8 cellular contexts compared by ENCODE assay signal in genomic region chr1:170531758-170532657, GRCh38. TPM values are rescaled to one million over a fixed set of nuclear protein-coding genes. Genes with fewer than 3 reads are reported as not detected.
DNase-seq lines count a peak whose midpoint lies in the region; ATAC-seq and TF ChIP-seq lines count a peak whose summit lies in the region.

Gene GORAB, plus strand, starts transcription at chr1:170532166. Its CDS starts 58 bp downstream, at chr1:170532224.

- peak within 1 kb of the TSS; percentile 99 for H3K27ac ChIP-seq in AG04450 (ENCODE audit: low read depth, low read length)

- CTCF ChIA-PET in AG04450 (lab: Charles Lee) = interaction anchor here (0.8 to 1.9 kb wide), 2 partner anchors 233 to 398 kb away, joined by 4 to 6 read pairs; no protein-coding TSS in a partner anchor

- ATAC-seq in GM18873 (IDR thresholded peaks at IDR 0.05; ENCODE audit: low FRiP score, unreplicated experiment) (peak; percentile 96), HG03135 (IDR thresholded peaks at IDR 0.05; ENCODE audit: unreplicated experiment) (peak; percentile 99)

- H3K27me3 ChIP-seq in AG04450 (ENCODE audit: control insufficient read depth, insufficient read depth, low read length) = no peaks in the 10 kb centered on the region

- no peaks in the 10 kb centered on the region for H3K9me3 ChIP-seq in AG04450 (ENCODE audit: control insufficient read depth, insufficient read depth, low read length)

- TF ChIP-seq CTCF in AG04450 (IDR thresholded peaks at IDR 0.05; ENCODE audit: low read depth, low read length) = no peak
- no peak for TF ChIP-seq CTCF in WI38 (IDR thresholded peaks at IDR 0.05; ENCODE audit: low read depth, low read length)

- DNase-seq in AG04450 (ENCODE audit: low read depth, low spot score) (peak; percentile 87), NCI-H2196 treated with DMSO at 0.1 percent for 48 hours (lab: John Stamatoyannopoulos, UW; ENCODE audit: unreplicated experiment) (peak; percentile 69), iris pigment epithelial cell (ENCODE audit: low read depth) (peak; percentile 95)
- peak; percentile 84 for DNase-seq in central memory CD4-positive, alpha-beta T cell
- DNase-seq in stimulated activated CD4-positive, alpha-beta T cell treated with anti-CD3 and anti-CD28 coated beads, Interleukin-12 subunit alpha, Interleukin-12 subunit beta, amount 100 ng/mL, for 24 hours (ENCODE audit: low read depth in 2 of 2) = peak; percentile 78

- POLR2A ChIA-PET in AG04450 (lab: Yijun Ruan, JAX) = interaction anchor here (0.6 to 1.9 kb wide), 7 partner anchors 10 to 405 kb away, joined by 3 to 10 read pairs (median 4); no protein-coding TSS in a partner anchor

- peak within 1 kb of the TSS; percentile 69 for H3K4me3 ChIP-seq in AG04450 (ENCODE audit: low read depth, low read length)
- H3K4me3 ChIP-seq in WI38 (ENCODE audit: low read depth, low read length) = peak within 1 kb of the TSS; percentile 71

RNA-seq across cellular contexts. Expression of gene GORAB, which starts in this region (rescaled TPM):
- polyA plus RNA-seq in AG04450 (2011; rRNA removed) = 15.0 and 23.5 TPM in 2 replicates
- polyA minus RNA-seq in AG04450 (2011; rRNA and poly(A)+ RNA removed) = 12.9 and 19.5 TPM in 2 replicates

Comparison
In these comparisons a context has a peak if more than half of its experiments do, and no peak if none do; other contexts are left out.
1. Peak in every context shown above with its lines: DNase-seq, ATAC-seq, H3K4me3 ChIP-seq and H3K27ac ChIP-seq.